23 cellular contexts compared by ENCODE assay signal in genomic region chr6:20438462-20439070, GRCh38. TPM values are rescaled to one million over a fixed set of nuclear protein-coding genes. Genes with fewer than 3 reads are reported as not detected.
DNase-seq lines count a peak whose midpoint lies in the region; FAIRE-seq and TF ChIP-seq lines count a peak whose summit lies in the region.
"Had no signal": no experiment of that assay in that cellular context is flagged by ENCODE, and none has a peak within 500 bp of the region (broad histone marks: within the 10 kb centered on the region; RNA-seq: fewer than 3 reads in every experiment).

No MANE protein-coding gene starts in this region.

- no peak overlapping the region for H3K4me3 ChIP-seq in DOHH2 (ENCODE audit: low read length)
- H3K4me3 ChIP-seq in fibroblast of the aortic adventitia (ENCODE audit: low read depth, low read length), result no peak overlapping the region

- no peaks in the 10 kb centered on the region for H3K9me2 ChIP-seq in DOHH2 (replicated peaks; ENCODE audit: control insufficient read depth, low read length)

- no peak for FAIRE-seq in GM19239 (lab: Jason Lieb, UNC)
- FAIRE-seq: islet of Langerhans, RCC 7860, small intestine had no signal

- no peaks in the 10 kb centered on the region for H3K9me3 ChIP-seq in DOHH2 (ENCODE audit: control insufficient read depth, insufficient read depth, low read length)

- H3K27ac ChIP-seq in DOHH2 (ENCODE audit: low read depth, low read length), result no peak overlapping the region

- no peaks in the 10 kb centered on the region for H3K27me3 ChIP-seq in DOHH2 (ENCODE audit: control insufficient read depth, low read length)

- TF ChIP-seq CTCF in DOHH2 (IDR thresholded peaks at IDR 0.05; ENCODE audit: low read depth, low read length, poor library complexity, severe bottlenecking) (no peak), fibroblast of the aortic adventitia (IDR thresholded peaks at IDR 0.05; ENCODE audit: insufficient read depth, low read length) (no peak)

- H3K4me1 ChIP-seq in DOHH2 (ENCODE audit: control insufficient read depth, low read length), result peaks cover 24% of the 10 kb centered on the region

- DNase-seq in NCI-H1436 (lab: John Stamatoyannopoulos, UW) (peak; percentile 36), NCI-H748 (lab: John Stamatoyannopoulos, UW; ENCODE audit: unreplicated experiment) (peak; percentile 80), fibroblast of the aortic adventitia (ENCODE audit: low read depth) (peak; percentile 20), mesenteric fat pad (ENCODE audit: low spot score) (no peak), GM19239 (ENCODE audit: insufficient read length, low spot score) (no peak), HuH-7.5 (ENCODE audit: low spot score) (no peak), kidney glomerular epithelial cell (lab: John Stamatoyannopoulos, UW) (no peak)
- DNase-seq: activated CD4-positive, alpha-beta T cell treated with anti-CD3 and anti-CD28 coated beads for 1 hour; activated CD8-positive, alpha-beta memory T cell treated with anti-CD3 and anti-CD28 coated beads, Interleukin-2, amount 10 ng/mL, durations not matched to agents 7 days and 5 days; activated effector memory CD4-positive, alpha-beta T cell treated with anti-CD3 and anti-CD28 coated beads, Interleukin-2, amount 50 U/mL, for 16 hours; amygdala; cerebellar nuclear complex; effector memory CD8-positive, alpha-beta T cell; mammary epithelial cell; naive thymus-derived CD4-positive, alpha-beta T cell; NCI-H187 treated with DMSO at 0.1 percent for 48 hours; NK-92 treated with Interleukin-12 subunit alpha and Interleukin-12 subunit beta, amount 100 ng/mL, for 24 hours; small intestine; stimulated activated CD4-positive, alpha-beta T cell treated with anti-CD3 and anti-CD28 coated beads, Interleukin-4, amount 100 ng/mL, for 1 hour; T1000 had no signal

- peaks cover 91% of the 10 kb centered on the region for H3K79me2 ChIP-seq in DOHH2 (ENCODE audit: control insufficient read depth, low read length)

- peak overlapping the region; percentile 37; the same call in 1 of the 2 replicates for H3K4me2 ChIP-seq in DOHH2 (ENCODE audit: low read length)

- peaks cover 67% of the 10 kb centered on the region for H3K36me3 ChIP-seq in DOHH2 (ENCODE audit: control insufficient read depth, low read length)

- H4K20me1 ChIP-seq in DOHH2 (ENCODE audit: control insufficient read depth, insufficient read depth, low read depth, low read length), result peaks cover 21% of the 10 kb centered on the region

- H3F3A ChIP-seq in DOHH2 (ENCODE audit: control insufficient read depth, insufficient read depth), result no peaks in the 10 kb centered on the region

RNA-seq across cellular contexts. Expression of gene E2F3, which starts 36.9 kb away (rescaled TPM):
- total RNA-seq in fibroblast of the aortic adventitia (ENCODE audit: low replicate concordance) (5.0 and 7.4 TPM in 2 replicates), mesenteric fat pad (15.6 TPM)

Comparison
In these comparisons a context has a peak if more than half of its experiments do, and no peak if none do; other contexts are left out.
1. DNase-seq: peak in NCI-H1436 (single experiment), NCI-H748 (single experiment) and fibroblast of the aortic adventitia (single experiment); none in mesenteric fat pad (single experiment), GM19239 (single experiment), HuH-7.5 (single experiment) and kidney glomerular epithelial cell (single experiment).